8 cellular contexts compared by ENCODE assay signal in the genomic region with DNA sequence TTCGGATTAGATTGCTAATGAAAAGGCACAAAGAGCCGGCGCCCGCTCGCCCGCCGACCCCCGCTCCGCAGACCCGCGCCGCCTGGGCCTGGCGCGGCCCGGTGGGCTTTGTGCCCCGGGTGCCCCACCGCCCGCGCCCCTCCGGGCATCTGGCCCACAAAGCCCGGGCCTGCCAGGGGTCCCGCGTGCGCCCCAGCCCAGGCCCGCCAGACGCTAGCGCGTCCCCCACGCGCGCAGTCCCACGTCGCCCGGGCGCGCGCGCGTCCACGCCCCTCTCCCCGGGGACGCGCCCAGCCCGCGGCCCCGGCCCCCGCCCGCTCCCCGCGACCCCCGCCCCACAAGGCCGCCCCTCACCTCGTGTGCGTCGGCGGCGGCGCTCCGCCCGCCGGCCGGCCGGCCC. TPM values are rescaled to one million over a fixed set of nuclear protein-coding genes. Genes with fewer than 3 reads are reported as not detected.
DNase-seq lines count a peak whose midpoint lies in the region; ATAC-seq lines count a peak whose summit lies in the region.
"Not testable (repeated sequence)": the region's sequence is repeated elsewhere in the genome, so short reads cannot be mapped to it uniquely, and the experiment has no call there.
"Had no signal": no experiment of that assay in that cellular context is flagged by ENCODE, and none has a peak within 500 bp of the region (broad histone marks: within the 10 kb centered on the region; RNA-seq: fewer than 3 reads in every experiment).

No MANE protein-coding gene starts in this region.

- H3K4me3 Mint-ChIP-seq in activated T-cell treated with anti-CD3 and anti-CD28 coated beads, Interleukin-2, amount 50 U/mL, for 24 hours, result not testable (repeated sequence)

- DNase-seq in activated T-cell treated with anti-CD3 and anti-CD28 coated beads, Interleukin-2, amount 50 U/mL, for 24 hours, result peak; percentile 29
- DNase-seq in left lobe of liver (ENCODE audit: low spot score), result not testable (repeated sequence)

- H3K9me3 Mint-ChIP-seq in activated T-cell treated with anti-CD3 and anti-CD28 coated beads, Interleukin-2, amount 50 U/mL, for 24 hours, result not testable (repeated sequence)

- ATAC-seq in GM18867 (IDR thresholded peaks at IDR 0.05; ENCODE audit: unreplicated experiment) (peak; percentile 32), GM19467 (IDR thresholded peaks at IDR 0.05; ENCODE audit: unreplicated experiment) (peak; percentile 25), HG02610 (IDR thresholded peaks at IDR 0.05; ENCODE audit: unreplicated experiment) (peak; percentile 18), HG03039 (IDR thresholded peaks at IDR 0.05; ENCODE audit: unreplicated experiment) (peak; percentile 36), HG03520 (IDR thresholded peaks at IDR 0.05; ENCODE audit: unreplicated experiment) (peak; percentile 27), left lobe of liver (peak; percentile 3)

- not testable (repeated sequence) for H3K4me1 Mint-ChIP-seq in activated T-cell treated with anti-CD3 and anti-CD28 coated beads, Interleukin-2, amount 50 U/mL, for 24 hours (ENCODE audit: low read depth)

- H3K27me3 Mint-ChIP-seq in activated T-cell treated with anti-CD3 and anti-CD28 coated beads, Interleukin-2, amount 50 U/mL, for 24 hours, result not testable (repeated sequence)

- not testable (repeated sequence) for H3K36me3 Mint-ChIP-seq in activated T-cell treated with anti-CD3 and anti-CD28 coated beads, Interleukin-2, amount 50 U/mL, for 24 hours (ENCODE audit: low read depth)

- H3K27ac Mint-ChIP-seq in activated T-cell treated with anti-CD3 and anti-CD28 coated beads, Interleukin-2, amount 50 U/mL, for 24 hours, result not testable (repeated sequence)

RNA-seq across cellular contexts. Expression of a gene that starts 34.3 kb away (rescaled TPM):
- 0.05 TPM for total RNA-seq in left lobe of liver
- total RNA-seq: RPMI7951 had no signal

RNA-seq across cellular contexts. Expression of a gene that starts 49.8 kb away (rescaled TPM):
- 0.78 TPM for total RNA-seq in left lobe of liver

RNA-seq across cellular contexts. Expression of a gene that starts 50.5 kb away (rescaled TPM):
- 16.5 TPM for total RNA-seq in left lobe of liver
